In genomic region chr3:103082501-103082900, GRCh38 we compare ENCODE assay signal across 21 cellular contexts.
"Had no signal": no experiment of that assay in that cellular context is flagged by ENCODE, and none has a peak within 500 bp of the region (broad histone marks: within the 10 kb centered on the region; RNA-seq: fewer than 3 reads in every experiment).

No MANE protein-coding gene starts in this region.

- H3K36me3 ChIP-seq: MG63, SJSA1 had no signal

- H3K9me3 ChIP-seq: MG63, SJSA1 had no signal

- H3K4me1 ChIP-seq: SJSA1 had no signal

- H3K27ac ChIP-seq: SJSA1, SK-N-MC had no signal

- DNase-seq: IMR-90, Karpas-422, KG1, MG63, NCI-H1092, NCI-H1436, NCI-H187, NCI-H2029, NCI-H2081 treated with DMSO at 0.1 percent for 48 hours, NCI-H2171, NCI-H226, NCI-H446, NCI-H510A, NCI-H524 treated with DMSO at 0.1 percent for 48 hours, NCI-H69, NCI-H774, Right ventricle myocardium superior, RPMI8226, SIG-M5 had no signal

- H3K27me3 ChIP-seq: MG63, SJSA1 had no signal

- H3K4me3 ChIP-seq: MG63, SJSA1, SK-N-MC had no signal
